In the genomic region with DNA sequence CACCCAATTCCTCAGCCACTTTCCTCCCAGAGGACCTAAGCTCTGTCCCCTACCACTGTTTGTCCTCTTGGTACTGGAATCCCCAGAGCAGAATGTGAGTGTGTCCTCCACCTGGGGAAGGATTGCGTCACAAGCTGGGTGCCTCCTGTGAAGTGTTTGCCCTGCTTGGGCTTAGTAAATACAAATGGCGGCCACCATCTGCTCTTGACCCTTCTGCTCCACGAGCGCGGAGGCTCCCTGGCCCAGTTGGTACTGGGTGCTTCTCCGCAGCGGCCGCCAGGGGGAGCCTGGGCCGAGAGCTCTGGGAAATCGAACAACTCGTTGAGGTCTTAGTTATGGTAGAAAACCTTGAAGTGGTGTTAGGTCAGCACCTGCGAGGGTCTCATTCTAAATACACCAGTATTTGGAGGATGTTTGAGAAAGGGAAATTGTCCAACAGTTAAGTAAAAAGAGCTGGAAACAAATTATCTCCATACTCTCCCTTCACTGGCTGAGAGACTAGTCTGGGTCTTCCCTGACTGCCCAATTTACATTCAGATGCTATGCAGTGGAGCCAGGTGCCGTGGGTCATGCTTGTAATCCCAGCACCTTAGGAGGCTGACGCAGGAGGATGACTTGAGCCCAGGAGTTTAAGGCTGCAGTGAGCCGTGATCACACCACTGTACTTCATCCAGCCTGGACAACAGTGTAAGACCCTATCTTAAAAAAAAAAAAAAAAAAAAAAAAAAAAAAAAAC, we compare ENCODE assay signal across 9 cellular contexts.
A peak's percentile ranks its signal among the peaks of the same experiment; 100 is the strongest.
DNase-seq lines count a peak whose midpoint lies in the region; TF ChIP-seq lines count a peak whose summit lies in the region.
"Had no signal": no experiment of that assay in that cellular context is flagged by ENCODE, and none has a peak within 500 bp of the region (broad histone marks: within the 10 kb centered on the region; RNA-seq: fewer than 3 reads in every experiment).

No MANE protein-coding gene starts in this region.

- no peaks in the 10 kb centered on the region for H3F3A ChIP-seq in neural cell (ENCODE audit: insufficient read depth, low read length, poor library complexity, severe bottlenecking)

- no peak overlapping the region for H3K27ac Mint-ChIP-seq in endodermal cell
- H3K27ac Mint-ChIP-seq: activated naive CD4-positive, alpha-beta T cell treated with anti-CD3 and anti-CD28 coated beads, Interleukin-2, amount 50 U/mL, for 24 hours had no signal

- H3K4me1 Mint-ChIP-seq in endodermal cell: peaks cover 12% of the 10 kb centered on the region

- H3K9ac ChIP-seq in endodermal cell (ENCODE audit: extremely low read depth, low read length, poor library complexity, severe bottlenecking): no peak overlapping the region
- no peak overlapping the region for H3K9ac ChIP-seq in neural cell (ENCODE audit: low read length)

- no peak for TF ChIP-seq POLR2A in uterus (IDR thresholded peaks at IDR 0.05)

- no peak overlapping the region for H3K27ac ChIP-seq in endodermal cell (ENCODE audit: low read depth, low read length)
- no peak overlapping the region for H3K27ac ChIP-seq in neural cell (ENCODE audit: low read length)
- no peak overlapping the region for H3K27ac ChIP-seq in uterus

- H3K9me3 ChIP-seq in endodermal cell (ENCODE audit: control insufficient read depth, low read length) (no peaks in the 10 kb centered on the region), neural cell (ENCODE audit: low read length) (no peaks in the 10 kb centered on the region), uterus (no peaks in the 10 kb centered on the region)

- peaks cover 5% of the 10 kb centered on the region for H3K9me3 Mint-ChIP-seq in endodermal cell
- H3K9me3 Mint-ChIP-seq: activated naive CD4-positive, alpha-beta T cell treated with anti-CD3 and anti-CD28 coated beads, Interleukin-2, amount 50 U/mL, for 24 hours had no signal

- no peaks in the 10 kb centered on the region for H3K36me3 Mint-ChIP-seq in endodermal cell (ENCODE audit: low read depth)

- H4K20me1 ChIP-seq in neural cell (ENCODE audit: insufficient read depth): no peaks in the 10 kb centered on the region

- no peak overlapping the region for H2AFZ ChIP-seq in neural cell (ENCODE audit: low read depth, low read length)

- TF ChIP-seq CTCF in endodermal cell (conservative IDR thresholded peaks at IDR 0.05) (peak; percentile 96), neural cell (IDR thresholded peaks at IDR 0.05; ENCODE audit: poor library complexity, severe bottlenecking) (peak; percentile 25), uterus (IDR thresholded peaks at IDR 0.05) (peak; percentile 11 to 49 (median 37))

- H3K36me3 ChIP-seq in endodermal cell (ENCODE audit: control insufficient read depth, insufficient read depth, low read length): no peaks in the 10 kb centered on the region
- H3K36me3 ChIP-seq in neural cell (ENCODE audit: insufficient read depth, low read length): no peaks in the 10 kb centered on the region
- no peaks in the 10 kb centered on the region for H3K36me3 ChIP-seq in uterus

- peak; percentile 26 for DNase-seq in SKM-1 treated with dmso at 0.1 percent for 144 hours (lab: John Stamatoyannopoulos, UW; ENCODE audit: unreplicated experiment)
- DNase-seq in SKM-1 (lab: John Stamatoyannopoulos, UW; ENCODE audit: unreplicated experiment): no peak
- DNase-seq in LoVo (ENCODE audit: low spot score): peak; percentile 41
- peak; percentile 17 to 39 for DNase-seq in activated CD4-positive, alpha-beta T cell treated with anti-CD3 and anti-CD28 coated beads for 24 hours (ENCODE audit: low read depth in 2 of 2)
- peak; percentile 94 for DNase-seq in endodermal cell
- peak in 1 of 2 donors; percentile 33 for DNase-seq in uterus
- DNase-seq in H4 (ENCODE audit: low spot score): no peak

- no peak overlapping the region for H3K4me2 ChIP-seq in neural cell (ENCODE audit: low read length)

- no peak overlapping the region for H3K4me3 Mint-ChIP-seq in endodermal cell

- H3K4me1 ChIP-seq in endodermal cell (ENCODE audit: control insufficient read depth, insufficient read depth, low read length) (no peaks in the 10 kb centered on the region), uterus (no peaks in the 10 kb centered on the region)

- H3K27me3 ChIP-seq in endodermal cell (ENCODE audit: control insufficient read depth, insufficient read depth, low read length, poor library complexity, severe bottlenecking) (no peaks in the 10 kb centered on the region), neural cell (ENCODE audit: insufficient read depth, low read depth, low read length) (no peaks in the 10 kb centered on the region), uterus (no peaks in the 10 kb centered on the region)

- TF ChIP-seq EP300 in neural cell (conservative IDR thresholded peaks at IDR 0.05; ENCODE audit: poor library complexity, severe bottlenecking): no peak

- H3K4me3 ChIP-seq in endodermal cell (ENCODE audit: low read length): no peak overlapping the region
- H3K4me3 ChIP-seq in neural cell (ENCODE audit: low read length): no peak overlapping the region
- no peak overlapping the region for H3K4me3 ChIP-seq in uterus

- WGBS in endodermal cell (ENCODE audit: insufficient coverage in 1 of 2, insufficient read length in 1 of 2), 2 experiments: 63 to 93% methylated on average over 4 to 15 of the region's 15 CpGs

- no peaks in the 10 kb centered on the region for H3K9me2 ChIP-seq in neural cell (ENCODE audit: insufficient read depth, low read length)

- no peak for TF ChIP-seq RAD21 in neural cell (conservative IDR thresholded peaks at IDR 0.05)

- H3K27me3 Mint-ChIP-seq in endodermal cell (ENCODE audit: insufficient read depth): no peaks in the 10 kb centered on the region

- H3K79me2 ChIP-seq in neural cell (replicated peaks; ENCODE audit: insufficient read depth, low read length): no peaks in the 10 kb centered on the region

- intact Hi-C loops in uterus (cut with DNase I; ENCODE audit: low total_unique reads): no loop called here

TF ChIP-seq in neural cell, 6 proteins besides CTCF, POLR2A, EP300 and RAD21:
- TF ChIP-seq SMC3 (conservative IDR thresholded peaks at IDR 0.05; ENCODE audit: poor library complexity): no peak
- no peak for TF ChIP-seq EZH2 (IDR thresholded peaks at IDR 0.05; ENCODE audit: borderline replicate concordance, insufficient read depth, low read length, poor library complexity, severe bottlenecking)
- TF ChIP-seq TAF1 (IDR thresholded peaks at IDR 0.05; ENCODE audit: low read depth): no peak
TF ChIP-seq in neural cell: peak in this region for 0.

Comparison
In these comparisons a context has a peak if more than half of its experiments do, and no peak if none do; other contexts are left out.
1. DNase-seq: peak in SKM-1 treated with dmso at 0.1 percent for 144 hours (single experiment), LoVo (single experiment), activated CD4-positive, alpha-beta T cell treated with anti-CD3 and anti-CD28 coated beads for 24 hours (2 of 2) and endodermal cell (single experiment); none in SKM-1 (single experiment) and H4 (single experiment).
2. CTCF ChIP-seq: peak in every context shown above with its lines; median percentile 96 in endodermal cell; 37 in uterus; 25 in neural cell.